In the genomic region with DNA sequence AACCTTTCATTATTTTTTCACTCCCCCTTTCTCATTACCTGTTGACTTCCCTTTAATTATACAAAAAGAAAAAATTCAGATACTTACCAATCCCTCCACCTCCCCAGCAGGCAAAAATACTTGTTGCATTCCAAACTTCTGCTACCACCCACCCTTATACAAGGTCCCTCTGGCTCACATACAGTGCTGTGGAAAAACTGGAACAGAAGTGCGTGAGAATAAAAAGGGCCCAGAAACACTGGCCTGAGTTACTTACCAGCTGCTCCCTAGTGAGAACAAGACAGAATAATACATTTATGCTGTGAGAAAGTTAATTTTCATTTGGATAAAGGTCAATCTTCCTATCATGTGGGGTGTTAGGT, we compare ENCODE assay signal across 20 cellular contexts. TPM values are rescaled to one million over a fixed set of nuclear protein-coding genes. Genes with fewer than 3 reads are reported as not detected.
"Had no signal": no experiment of that assay in that cellular context is flagged by ENCODE, and none has a peak within 500 bp of the region (broad histone marks: within the 10 kb centered on the region; RNA-seq: fewer than 3 reads in every experiment).

No MANE protein-coding gene starts in this region.

- H3K9me3 ChIP-seq: left lung, transverse colon, uterus had no signal

- H3K36me3 ChIP-seq: left lung, transverse colon, uterus had no signal

- H3K27ac Mint-ChIP-seq: activated naive CD8-positive, alpha-beta T cell; activated T-helper 1 cell treated with anti-CD3 and anti-CD28 coated beads, Interleukin-12 subunit alpha, Interleukin-12 subunit beta, Interleukin-2, Interleukin-4 antibody, amounts not matched to agents 30 ng/mL and 10 ng/mL and 1 ng/mL, durations not matched to agents 14 hours and 24 hours and 36 hours; endodermal cell; memory B cell; natural killer cell; T-helper 2 cell treated with Interferon-gamma antibody and Interleukin-4, amounts not matched to agents 5 μg/mL and 100 μg/mL, for 36 hours had no signal

- H3K27me3 ChIP-seq: dorsolateral prefrontal cortex, left lung, transverse colon, uterus had no signal

- H3K9me3 Mint-ChIP-seq: activated T-helper 1 cell treated with anti-CD3 and anti-CD28 coated beads, Interleukin-12 subunit alpha, Interleukin-12 subunit beta, Interleukin-2, Interleukin-4 antibody, amounts not matched to agents 30 ng/mL and 10 ng/mL and 1 ng/mL, durations not matched to agents 14 hours and 24 hours and 36 hours; endodermal cell; memory B cell; natural killer cell; T-helper 2 cell treated with Interferon-gamma antibody and Interleukin-4, amounts not matched to agents 5 μg/mL and 100 μg/mL, for 36 hours had no signal

- DNase-seq: activated CD4-positive, alpha-beta T cell treated with anti-CD3 and anti-CD28 coated beads, Interleukin-2, amount 50 U/mL, for 4 hours; activated T-cell treated with anti-CD3 and anti-CD28 coated beads for 4 hours; amniotic stem cell; caudate nucleus; dorsolateral prefrontal cortex; endodermal cell; head of caudate nucleus; kidney; left lung; natural killer cell; stimulated activated CD4-positive, alpha-beta T cell treated with anti-CD3 and anti-CD28 coated beads, Interleukin-2, amount 100 ng/mL, for 24 hours; stimulated activated naive CD8-positive, alpha-beta T cell treated with anti-CD3 and anti-CD28 coated beads, Interleukin-15, Interleukin-2, amounts not matched to agents 100 U/mL and 50 U/mL, for 24 hours; transverse colon; uterus had no signal

- H3K27ac ChIP-seq: left lung, transverse colon, uterus had no signal

- H3K4me3 ChIP-seq: dorsolateral prefrontal cortex, left lung, transverse colon, uterus had no signal

- H3K36me3 Mint-ChIP-seq: natural killer cell had no signal

- ATAC-seq: left lung; natural killer cell; stimulated activated naive CD8-positive, alpha-beta T cell treated with anti-CD3 and anti-CD28 coated beads, Interleukin-15, Interleukin-2, amounts not matched to agents 100 U/mL and 50 U/mL, for 24 hours had no signal

- H3K27me3 Mint-ChIP-seq: activated naive CD8-positive, alpha-beta T cell; memory B cell had no signal

- H3K4me1 ChIP-seq: uterus had no signal

- H3K4me3 Mint-ChIP-seq: activated naive CD8-positive, alpha-beta T cell; activated T-helper 1 cell treated with anti-CD3 and anti-CD28 coated beads, Interleukin-12 subunit alpha, Interleukin-12 subunit beta, Interleukin-2, Interleukin-4 antibody, amounts not matched to agents 30 ng/mL and 10 ng/mL and 1 ng/mL, durations not matched to agents 14 hours and 24 hours and 36 hours; endodermal cell; memory B cell; natural killer cell; T-helper 2 cell treated with Interferon-gamma antibody and Interleukin-4, amounts not matched to agents 5 μg/mL and 100 μg/mL, for 36 hours had no signal

RNA-seq across cellular contexts. Expression of a gene that starts 46.9 kb away (rescaled TPM):
- total RNA-seq: epithelial cell of proximal tubule, frontal cortex, transverse colon had no signal
